ENCODE assay signal across 11 cellular contexts in genomic region chr12:1205512-1206060, GRCh38.
A peak's percentile ranks its signal among the peaks of the same experiment; 100 is the strongest.
DNase-seq lines count a peak whose midpoint lies in the region; ATAC-seq and TF ChIP-seq lines count a peak whose summit lies in the region.
"Had no signal": no experiment of that assay in that cellular context is flagged by ENCODE, and none has a peak within 500 bp of the region (broad histone marks: within the 10 kb centered on the region; RNA-seq: fewer than 3 reads in every experiment).

No MANE protein-coding gene starts in this region.

- H3K4me3 ChIP-seq in endocrine pancreas (ENCODE audit: control insufficient read depth, insufficient read depth, low read length) (peak overlapping the region; percentile 98), sigmoid colon (peak overlapping the region in 1 of 4 donors; percentile 46)
- no peak overlapping the region for H3K4me3 ChIP-seq in CD8-positive, alpha-beta T cell (ENCODE audit: low read depth, low read length)

- TF ChIP-seq EP300 in sigmoid colon (IDR thresholded peaks at IDR 0.05), result no peak

- no peaks in the 10 kb centered on the region for H3K27me3 ChIP-seq in endocrine pancreas (ENCODE audit: control insufficient read depth, insufficient read depth, low read length)
- H3K27me3 ChIP-seq in sigmoid colon, result no peaks in the 10 kb centered on the region
- no peaks in the 10 kb centered on the region for H3K27me3 ChIP-seq in CD8-positive, alpha-beta T cell (ENCODE audit: insufficient read depth, low read length)

- H3K36me3 Mint-ChIP-seq in CD8-positive, alpha-beta T cell, result peaks cover 11% of the 10 kb centered on the region
- H3K36me3 Mint-ChIP-seq: activated CD4-positive, alpha-beta memory T cell treated with anti-CD3 and anti-CD28 coated beads for 36 hours; activated naive CD4-positive, alpha-beta T cell treated with anti-CD3 and anti-CD28 coated beads, Interleukin-2, amount 50 U/mL, for 72 hours had no signal

- no peak for ATAC-seq in CD8-positive, alpha-beta T cell
- ATAC-seq in GM18870 (IDR thresholded peaks at IDR 0.05; ENCODE audit: unreplicated experiment), result no peak

- H3K9ac ChIP-seq in endocrine pancreas (ENCODE audit: control insufficient read depth, insufficient read depth, low read length), result no peak overlapping the region

- H3K4me1 ChIP-seq in endocrine pancreas (ENCODE audit: control insufficient read depth, insufficient read depth, low read length) (peaks cover 13% of the 10 kb centered on the region), sigmoid colon (peaks cover 0 to 47% (median 30%) of the 10 kb centered on the region in 4 donors)
- H3K4me1 ChIP-seq in CD8-positive, alpha-beta T cell (ENCODE audit: insufficient read depth, low read length), result peaks cover 9% of the 10 kb centered on the region

- in situ Hi-C loops in GM13976 (cut with MboI; ENCODE audit: low sequenced_read_pairs, unreplicated experiment), result no loop called here

- H3K4me1 Mint-ChIP-seq in CD8-positive, alpha-beta T cell (ENCODE audit: low read depth), result peaks cover 10% of the 10 kb centered on the region

- intact Hi-C loops in sigmoid colon (cut with DNase I), result loop anchor here (5.0 kb wide), 1 partner anchor 77 kb away; no protein-coding TSS in a partner anchor
- intact Hi-C loops in CD8-positive, alpha-beta T cell (cut with DNase I, micrococcal nuclease), result loop anchor here (5.0 to 10.0 kb wide), 3 partner anchors 72 to 389 kb away; partner anchors contain the start of gene FBXL14 (in 1 of the 2)

- no peaks in the 10 kb centered on the region for H3K9me3 Mint-ChIP-seq in CD8-positive, alpha-beta T cell
- H3K9me3 Mint-ChIP-seq: activated CD4-positive, alpha-beta memory T cell treated with anti-CD3 and anti-CD28 coated beads for 36 hours; activated naive CD4-positive, alpha-beta T cell treated with anti-CD3 and anti-CD28 coated beads, Interleukin-2, amount 50 U/mL, for 72 hours had no signal

- no peak overlapping the region for H3K4me3 Mint-ChIP-seq in CD8-positive, alpha-beta T cell
- H3K4me3 Mint-ChIP-seq: activated CD4-positive, alpha-beta memory T cell treated with anti-CD3 and anti-CD28 coated beads for 36 hours had no signal

- DNase-seq in Daoy (ENCODE audit: low read depth) (peak; percentile 24), LoVo (ENCODE audit: low spot score) (peak; percentile 24), sigmoid colon (no peak), T-helper 9 cell (no peak), GM13976 (ENCODE audit: low spot score) (no peak)
- DNase-seq in CD8-positive, alpha-beta T cell, result no peak
- DNase-seq: activated CD4-positive, alpha-beta memory T cell treated with anti-CD3 and anti-CD28 coated beads for 36 hours; NCI-H526 had no signal

- H3K27me3 Mint-ChIP-seq in CD8-positive, alpha-beta T cell (ENCODE audit: low read depth), result no peaks in the 10 kb centered on the region
- H3K27me3 Mint-ChIP-seq: activated CD4-positive, alpha-beta memory T cell treated with anti-CD3 and anti-CD28 coated beads for 36 hours had no signal

- no peak overlapping the region for H3K27ac Mint-ChIP-seq in CD8-positive, alpha-beta T cell
- H3K27ac Mint-ChIP-seq: activated CD4-positive, alpha-beta memory T cell treated with anti-CD3 and anti-CD28 coated beads for 36 hours; activated naive CD4-positive, alpha-beta T cell treated with anti-CD3 and anti-CD28 coated beads, Interleukin-2, amount 50 U/mL, for 72 hours had no signal

- TF ChIP-seq CTCF in sigmoid colon (IDR thresholded peaks at IDR 0.05) (no peak), GM13976 (IDR thresholded peaks at IDR 0.05; ENCODE audit: borderline replicate concordance, control extremely low read depth, extremely low read depth, insufficient read depth, missing control alignments) (no peak)
- no peak for TF ChIP-seq CTCF in CD8-positive, alpha-beta T cell (IDR thresholded peaks at IDR 0.05)

- H3K9me3 ChIP-seq in endocrine pancreas (ENCODE audit: control insufficient read depth, low read length), result no peaks in the 10 kb centered on the region
- H3K9me3 ChIP-seq in sigmoid colon, result no peaks in the 10 kb centered on the region
- H3K9me3 ChIP-seq in CD8-positive, alpha-beta T cell (ENCODE audit: low read length), result no peaks in the 10 kb centered on the region

- TF ChIP-seq POLR2A in sigmoid colon (IDR thresholded peaks at IDR 0.05), result no peak

- H3K36me3 ChIP-seq in endocrine pancreas (ENCODE audit: control insufficient read depth, insufficient read depth, low read length), result no peaks in the 10 kb centered on the region
- no peaks in the 10 kb centered on the region for H3K36me3 ChIP-seq in sigmoid colon
- H3K36me3 ChIP-seq in CD8-positive, alpha-beta T cell (ENCODE audit: insufficient read depth, low read length), result no peaks in the 10 kb centered on the region

- WGBS in sigmoid colon, 2 donors, result 78 to 79% methylated on average over 4 of the region's 4 CpGs

- POLR2A ChIA-PET in CD8-positive, alpha-beta T cell (lab: Charles Lee), result interaction anchor here (1.0 to 2.1 kb wide), 2 partner anchors 44 to 388 kb away, joined by 3 to 5 read pairs; partner anchors contain the start of gene FBXL14

- CTCF ChIA-PET in CD8-positive, alpha-beta T cell (lab: Charles Lee), result interaction anchor here (1.0 to 1.6 kb wide), 2 partner anchors 87 to 378 kb away, joined by 3 to 5 read pairs; no protein-coding TSS in a partner anchor

- H3K27ac ChIP-seq in sigmoid colon, result peak overlapping the region in 3 of 4 donors; percentile 18 to 72 (median 67)
- no peak overlapping the region for H3K27ac ChIP-seq in CD8-positive, alpha-beta T cell (ENCODE audit: low read depth, low read length)

Comparison
In these comparisons a context has a peak if more than half of its experiments do, and no peak if none do; other contexts are left out.
1. DNase-seq: peak in Daoy (single experiment) and LoVo (single experiment); none in sigmoid colon (single experiment), CD8-positive, alpha-beta T cell (0 of 7), T-helper 9 cell (single experiment) and GM13976 (single experiment).